Comparison of ENCODE assay signal across 18 cellular contexts in the genomic region with DNA sequence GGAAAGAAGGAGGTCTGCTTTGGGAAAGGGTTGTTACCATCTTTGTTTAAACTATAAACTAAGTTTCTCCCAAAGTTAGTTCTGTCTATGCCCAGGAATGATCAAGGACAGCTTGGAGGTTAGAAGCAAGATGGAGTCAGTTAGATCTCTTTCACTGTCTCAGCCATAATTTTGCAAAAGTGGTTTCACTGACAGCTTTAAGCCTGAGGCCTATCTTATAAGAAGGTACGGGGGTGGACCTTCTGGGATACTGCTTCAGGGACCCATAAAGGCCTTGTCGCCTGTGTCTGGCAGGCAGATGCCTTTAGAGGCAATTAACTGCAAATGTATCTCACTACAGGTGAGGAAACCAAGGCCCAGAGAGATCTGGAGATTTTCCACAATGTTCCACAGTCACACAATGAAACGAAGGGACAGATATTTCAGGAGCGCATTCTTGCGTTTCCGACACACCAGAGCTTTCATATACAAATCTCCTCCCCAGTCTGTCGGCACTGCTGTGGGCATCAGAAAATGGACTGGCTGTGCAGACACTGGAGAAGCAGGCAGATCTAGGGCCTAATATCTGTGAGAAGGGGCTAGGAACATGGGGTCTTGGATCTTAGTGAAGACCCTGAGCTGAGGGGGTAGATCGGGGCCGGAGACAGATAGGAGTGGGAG.
"Had no signal": no experiment of that assay in that cellular context is flagged by ENCODE, and none has a peak within 500 bp of the region (broad histone marks: within the 10 kb centered on the region; RNA-seq: fewer than 3 reads in every experiment).

No MANE protein-coding gene starts in this region.

- H3K36me3 ChIP-seq: cardiac muscle cell, gastroesophageal sphincter, heart right ventricle, stomach, suprapubic skin, transverse colon had no signal

- DNase-seq: activated CD4-positive, alpha-beta T cell treated with anti-CD3 and anti-CD28 coated beads for 36 hours; activated CD4-positive, alpha-beta T cell treated with anti-CD3 and anti-CD28 coated beads, Interleukin-2, amount 50 U/mL, for 48 hours; amygdala; dorsolateral prefrontal cortex; heart right ventricle; kidney; occipital lobe; posterior cingulate gyrus; stimulated activated CD4-positive, alpha-beta T cell treated with anti-CD3 and anti-CD28 coated beads, Interleukin-15, amount 100 ng/mL, for 24 hours; stomach; T-helper 9 cell; transverse colon had no signal

- H3K9me3 ChIP-seq: gastroesophageal sphincter, heart right ventricle, SJSA1, stomach, suprapubic skin, transverse colon had no signal

- H3K27ac ChIP-seq: cardiac muscle cell, dorsolateral prefrontal cortex, gastroesophageal sphincter, heart right ventricle, SJSA1, stomach, suprapubic skin, transverse colon had no signal

- H3K4me1 ChIP-seq: transverse colon had no signal

- H3K27me3 ChIP-seq: cardiac muscle cell, dorsolateral prefrontal cortex, gastroesophageal sphincter, heart right ventricle, SJSA1, stomach, suprapubic skin, transverse colon had no signal

- H3K4me3 ChIP-seq: cardiac muscle cell, dorsolateral prefrontal cortex, gastroesophageal sphincter, heart right ventricle, lung, SJSA1, smooth muscle cell, stomach, suprapubic skin, transverse colon had no signal
